13 cellular contexts compared by ENCODE assay signal in the genomic region with DNA sequence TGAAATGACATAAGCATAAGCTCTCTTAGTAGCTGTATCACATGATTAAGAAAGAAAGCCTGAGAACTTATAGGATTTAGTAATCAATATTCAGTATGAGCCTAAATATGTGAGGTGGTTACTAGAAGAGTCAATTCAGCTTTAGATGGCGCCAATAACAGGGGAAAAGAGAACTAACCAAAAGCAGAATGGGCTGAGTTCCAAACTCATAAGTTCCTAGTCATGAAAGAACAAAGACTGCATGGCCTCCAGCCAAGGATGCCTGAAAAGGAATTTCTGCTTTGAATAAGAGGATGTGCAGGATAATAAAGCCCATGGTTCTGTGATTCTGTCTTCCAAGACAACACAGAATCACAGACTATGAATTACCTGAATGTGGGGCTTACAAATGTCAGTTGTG.
DNase-seq lines count a peak whose midpoint lies in the region; ATAC-seq, FAIRE-seq and TF ChIP-seq lines count a peak whose summit lies in the region.
"Had no signal": no experiment of that assay in that cellular context is flagged by ENCODE, and none has a peak within 500 bp of the region (broad histone marks: within the 10 kb centered on the region; RNA-seq: fewer than 3 reads in every experiment).

No MANE protein-coding gene starts in this region.

- no peak overlapping the region for H3K4me3 ChIP-seq in adrenal gland

- peak; percentile 58 for DNase-seq in AG20443 (ENCODE audit: low spot score)
- DNase-seq in M059J (ENCODE audit: low read depth), result peak; percentile 31
- DNase-seq in adrenal gland, result peak in 4 of 7 donors; percentile 15 to 70 (median 26)
- DNase-seq in iris pigment epithelial cell (ENCODE audit: low read depth), result peak; percentile 17
- DNase-seq in frontal cortex (ENCODE audit: low spot score in 2 of 2), result no peak
- DNase-seq in NCI-H2107 treated with DMSO at 0.1 percent for 48 hours (lab: John Stamatoyannopoulos, UW; ENCODE audit: unreplicated experiment), result no peak
- no peak for DNase-seq in sciatic nerve (ENCODE audit: low spot score)
- DNase-seq: activated CD4-positive, alpha-beta T cell treated with anti-CD3 and anti-CD28 coated beads for 48 hours; BE2C; GDM1; left ventricle myocardium superior; NCI-H526 had no signal

- WGBS in adrenal gland, 4 donors, result 7 to 54% (median 19%) methylated on average over 1 of the region's 1 CpG

- no peak for TF ChIP-seq POLR2A in adrenal gland (IDR thresholded peaks at IDR 0.05)

- no peaks in the 10 kb centered on the region for H3K4me1 ChIP-seq in adrenal gland (replicated peaks in 1 of 2)
- H3K4me1 ChIP-seq: BE2C had no signal

- no peaks in the 10 kb centered on the region for H3K27me3 ChIP-seq in adrenal gland
- H3K27me3 ChIP-seq: BE2C had no signal

- TF ChIP-seq CTCF in adrenal gland (IDR thresholded peaks at IDR 0.05), result no peak

- H3K9me3 ChIP-seq in adrenal gland (replicated peaks in 1 of 3), result no peaks in the 10 kb centered on the region

- FAIRE-seq in frontal cortex (lab: Jason Lieb, UNC), result no peak

- H3K27ac ChIP-seq in adrenal gland, result no peak overlapping the region

- H3K36me3 ChIP-seq in adrenal gland (replicated peaks in 1 of 2), result no peaks in the 10 kb centered on the region
- H3K36me3 ChIP-seq: BE2C had no signal

- intact Hi-C loops in adrenal gland (cut with DNase I), result no loop called here
- intact Hi-C loops in sciatic nerve (cut with DNase I), result no loop called here

- ATAC-seq in HG03159 (IDR thresholded peaks at IDR 0.05; ENCODE audit: unreplicated experiment) (no peak), sciatic nerve (no peak)
- ATAC-seq: left ventricle myocardium superior had no signal

Comparison
In these comparisons a context has a peak if more than half of its experiments do, and no peak if none do; other contexts are left out.
1. DNase-seq: peak in AG20443 (single experiment), M059J (single experiment), adrenal gland (4 of 7) and iris pigment epithelial cell (single experiment); none in frontal cortex (0 of 2), NCI-H2107 treated with DMSO at 0.1 percent for 48 hours (single experiment) and sciatic nerve (single experiment).